17 cellular contexts compared by ENCODE assay signal in the genomic region with DNA sequence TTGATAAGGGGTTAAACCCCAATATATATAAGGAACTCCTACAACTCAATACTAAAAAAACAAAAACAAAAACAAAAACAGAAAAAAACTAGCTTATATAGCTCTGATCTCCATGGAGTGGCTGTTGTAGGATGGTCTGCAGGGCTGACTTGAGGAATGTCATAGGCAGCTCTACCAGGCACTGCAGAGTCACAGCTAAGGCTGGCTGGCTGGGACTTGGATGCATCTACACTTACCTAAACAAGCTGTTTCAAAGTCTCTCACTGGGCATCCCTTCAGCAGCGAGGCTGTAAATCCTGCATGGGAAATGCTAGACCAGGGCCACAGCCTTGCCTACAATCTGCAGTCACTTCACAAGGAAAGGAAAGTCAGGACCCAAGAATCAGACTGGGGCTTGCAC.
DNase-seq lines count a peak whose midpoint lies in the region; ATAC-seq and TF ChIP-seq lines count a peak whose summit lies in the region.
"Had no signal": no experiment of that assay in that cellular context is flagged by ENCODE, and none has a peak within 500 bp of the region (broad histone marks: within the 10 kb centered on the region; RNA-seq: fewer than 3 reads in every experiment).

No MANE protein-coding gene starts in this region.

- no peaks in the 10 kb centered on the region for H3F3A ChIP-seq in neural progenitor cell (ENCODE audit: low read depth)

- H3K4me3 Mint-ChIP-seq in neural progenitor cell: no peak overlapping the region
- H3K4me3 Mint-ChIP-seq: CD4-positive, CD25-positive, alpha-beta regulatory T cell had no signal

- H3K36me3 ChIP-seq in cardiac muscle cell (no peaks in the 10 kb centered on the region), right atrium auricular region (no peaks in the 10 kb centered on the region), hepatocyte (replicated peaks; ENCODE audit: insufficient read depth, low read depth) (no peaks in the 10 kb centered on the region), neural progenitor cell (no peaks in the 10 kb centered on the region), Peyer's patch (no peaks in the 10 kb centered on the region), heart right ventricle (no peaks in the 10 kb centered on the region)
- H3K36me3 ChIP-seq: BE2C, SJCRH30 had no signal

- H3K79me2 ChIP-seq in hepatocyte (no peaks in the 10 kb centered on the region), neural progenitor cell (ENCODE audit: low read depth) (no peaks in the 10 kb centered on the region)

- H4K20me1 ChIP-seq in hepatocyte (ENCODE audit: insufficient read depth, poor library complexity, severe bottlenecking) (no peaks in the 10 kb centered on the region), neural progenitor cell (ENCODE audit: low read depth) (no peaks in the 10 kb centered on the region)

- H3K27me3 ChIP-seq in cardiac muscle cell (no peaks in the 10 kb centered on the region), right atrium auricular region (no peaks in the 10 kb centered on the region), hepatocyte (no peaks in the 10 kb centered on the region), neural progenitor cell (no peaks in the 10 kb centered on the region), Peyer's patch (no peaks in the 10 kb centered on the region), heart right ventricle (peaks cover 0 to 22% (median 0%) of the 10 kb centered on the region in 7 donors)
- H3K27me3 ChIP-seq: BE2C, SJCRH30 had no signal

- H3K9ac ChIP-seq in neural progenitor cell: no peak overlapping the region

- no peak for TF ChIP-seq CTCF in cardiac muscle cell (IDR thresholded peaks at IDR 0.05; ENCODE audit: low read depth, low read length)
- no peak for TF ChIP-seq CTCF in right atrium auricular region (IDR thresholded peaks at IDR 0.05)
- no peak for TF ChIP-seq CTCF in hepatocyte (IDR thresholded peaks at IDR 0.05; ENCODE audit: poor library complexity)
- TF ChIP-seq CTCF in neural progenitor cell (IDR thresholded peaks at IDR 0.05): no peak
- TF ChIP-seq CTCF in Peyer's patch (IDR thresholded peaks at IDR 0.05): no peak
- TF ChIP-seq CTCF in heart right ventricle (IDR thresholded peaks at IDR 0.05): no peak

- no peak for ATAC-seq in GM21515 (IDR thresholded peaks at IDR 0.05; ENCODE audit: unreplicated experiment)
- ATAC-seq in heart right ventricle: no peak

- H3K27me3 Mint-ChIP-seq in neural progenitor cell (ENCODE audit: insufficient read depth, low read depth): no peaks in the 10 kb centered on the region
- H3K27me3 Mint-ChIP-seq: CD4-positive, CD25-positive, alpha-beta regulatory T cell had no signal

- H2AFZ ChIP-seq in hepatocyte: no peak overlapping the region
- H2AFZ ChIP-seq in neural progenitor cell (replicated peaks): peak overlapping the region; percentile 75
- H2AFZ ChIP-seq: PC-9 had no signal

- H3K4me1 ChIP-seq in cardiac muscle cell (ENCODE audit: low read depth): no peaks in the 10 kb centered on the region
- no peaks in the 10 kb centered on the region for H3K4me1 ChIP-seq in right atrium auricular region
- H3K4me1 ChIP-seq in hepatocyte (ENCODE audit: insufficient read depth): no peaks in the 10 kb centered on the region
- H3K4me1 ChIP-seq in neural progenitor cell: peaks cover 7% of the 10 kb centered on the region
- no peaks in the 10 kb centered on the region for H3K4me1 ChIP-seq in Peyer's patch
- no peaks in the 10 kb centered on the region for H3K4me1 ChIP-seq in heart right ventricle
- H3K4me1 ChIP-seq: BE2C, SJCRH30 had no signal

- DNase-seq in cardiac muscle cell (ENCODE audit: low read depth in 1 of 2, low spot score in 1 of 2) (peak; percentile 8 to 25), right atrium auricular region (ENCODE audit: low spot score) (no peak), hepatocyte (ENCODE audit: low spot score) (no peak), neural progenitor cell (ENCODE audit: low spot score) (peak; percentile 15), Peyer's patch (no peak), heart right ventricle (no peak)
- DNase-seq: BE2C; CD4-positive, CD25-positive, alpha-beta regulatory T cell; COR-L47; DND-41; GDM1; GOT3; NCI-H187; NCI-H2227 treated with DMSO at 0.1 percent for 48 hours; PC-9 had no signal

- H3K9me2 ChIP-seq in hepatocyte (replicated peaks; ENCODE audit: insufficient read depth): no peaks in the 10 kb centered on the region

- H3K9me3 Mint-ChIP-seq in neural progenitor cell: peaks cover 9% of the 10 kb centered on the region

- no peaks in the 10 kb centered on the region for H3K36me3 Mint-ChIP-seq in neural progenitor cell
- H3K36me3 Mint-ChIP-seq: CD4-positive, CD25-positive, alpha-beta regulatory T cell had no signal

- no peak for TF ChIP-seq POLR2A in Peyer's patch (IDR thresholded peaks at IDR 0.05)

- H3K4me1 Mint-ChIP-seq in neural progenitor cell: no peaks in the 10 kb centered on the region
- H3K4me1 Mint-ChIP-seq: CD4-positive, CD25-positive, alpha-beta regulatory T cell had no signal

- intact Hi-C loops in heart right ventricle (cut with DNase I): no loop called here

- H3K4me3 ChIP-seq in cardiac muscle cell (no peak overlapping the region), right atrium auricular region (no peak overlapping the region), hepatocyte (no peak overlapping the region), neural progenitor cell (no peak overlapping the region), Peyer's patch (no peak overlapping the region), heart right ventricle (no peak overlapping the region)
- H3K4me3 ChIP-seq: PC-9, SJCRH30 had no signal

- peak overlapping the region; percentile 12 for H3K4me2 ChIP-seq in hepatocyte
- H3K4me2 ChIP-seq in neural progenitor cell: no peak overlapping the region
- H3K4me2 ChIP-seq: PC-9 had no signal

- 69% methylated on average over 1 of the region's 1 CpG for WGBS in hepatocyte (ENCODE audit: low lambda C conversion rate, missing lambda C conversion rate)
- 51 to 52% methylated on average over 1 of the region's 1 CpG for WGBS in heart right ventricle, 2 donors

- H3K27ac ChIP-seq in cardiac muscle cell: no peak overlapping the region
- H3K27ac ChIP-seq in right atrium auricular region: no peak overlapping the region
- H3K27ac ChIP-seq in hepatocyte: no peak overlapping the region
- H3K27ac ChIP-seq in neural progenitor cell: no peak overlapping the region
- H3K27ac ChIP-seq in Peyer's patch: no peak overlapping the region
- H3K27ac ChIP-seq in heart right ventricle: no peak overlapping the region
- H3K27ac ChIP-seq: PC-9, SJCRH30 had no signal

- no peaks in the 10 kb centered on the region for H3K9me3 ChIP-seq in cardiac muscle cell (ENCODE audit: low read depth)
- H3K9me3 ChIP-seq in right atrium auricular region: peaks cover 0 to 7% of the 10 kb centered on the region in 2 donors
- H3K9me3 ChIP-seq in hepatocyte (ENCODE audit: low read depth): no peaks in the 10 kb centered on the region
- no peaks in the 10 kb centered on the region for H3K9me3 ChIP-seq in neural progenitor cell (ENCODE audit: low read depth)
- H3K9me3 ChIP-seq in Peyer's patch: peaks cover 0 to 6% (median 0%) of the 10 kb centered on the region in 4 donors
- peaks cover 0 to 9% (median 0%) of the 10 kb centered on the region in 11 donors for H3K9me3 ChIP-seq in heart right ventricle
- H3K9me3 ChIP-seq: BE2C, SJCRH30 had no signal

- no peak overlapping the region for H3K27ac Mint-ChIP-seq in neural progenitor cell
- H3K27ac Mint-ChIP-seq: CD4-positive, CD25-positive, alpha-beta regulatory T cell had no signal

Comparison
In these comparisons a context has a peak if more than half of its experiments do, and no peak if none do; other contexts are left out.
1. DNase-seq: peak in cardiac muscle cell (2 of 2) and neural progenitor cell (single experiment); none in right atrium auricular region (single experiment), hepatocyte (single experiment), Peyer's patch (0 of 3) and heart right ventricle (0 of 2).